Comparison of ENCODE assay signal across 1 cellular context in the genomic region with DNA sequence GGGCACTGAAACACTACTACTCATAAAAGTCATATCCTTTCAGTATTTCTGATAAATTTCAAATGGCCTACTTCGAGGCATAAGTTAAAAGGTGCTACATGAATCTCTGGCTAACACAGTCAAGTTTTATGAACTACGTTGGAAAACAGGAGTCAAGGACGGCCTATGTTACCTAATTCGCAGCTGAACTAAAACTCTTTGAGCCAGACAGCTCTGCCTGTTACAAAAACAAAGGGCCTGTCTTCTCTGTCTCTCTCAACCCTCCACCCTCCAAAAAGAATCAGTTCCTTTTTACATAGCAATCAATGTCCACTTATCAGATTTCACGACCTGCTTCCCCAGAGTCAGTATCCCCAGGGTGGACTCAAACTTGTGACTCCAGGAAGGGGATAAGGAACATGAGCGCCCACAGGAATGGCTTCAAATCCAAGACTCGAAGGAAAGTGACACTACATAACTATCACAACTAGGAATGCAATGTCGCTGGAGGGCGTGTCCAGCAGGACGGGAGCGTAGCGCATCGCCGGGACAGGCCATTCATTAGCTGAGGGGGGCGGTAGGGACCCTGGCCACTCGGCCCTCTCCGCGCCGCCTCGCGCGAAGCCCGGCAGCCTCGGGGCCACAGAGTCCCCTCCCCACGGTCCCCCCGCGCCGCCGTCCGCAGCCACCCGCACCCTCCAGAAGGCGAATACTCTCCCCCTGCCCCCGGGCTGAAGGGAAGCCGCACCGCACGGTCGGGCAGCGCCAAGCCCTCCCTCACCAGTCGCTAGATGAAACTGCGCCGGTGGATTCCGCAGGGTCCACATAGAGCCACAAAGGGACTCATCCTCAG.
TF ChIP-seq lines count a peak whose summit lies in the region.

No MANE protein-coding gene starts in this region.

TF ChIP-seq in H1, 55 proteins besides CTCF, POLR2A, EP300 and RAD21:
- TF ChIP-seq CTBP2 (IDR thresholded peaks at IDR 0.05; ENCODE audit: borderline replicate concordance, insufficient read depth, insufficient read length, low read length): no peak
- 0 out of 2 replicates have a peak, but pooled peaks have one; percentile 51 for TF ChIP-seq TAF1 (IDR thresholded peaks at IDR 0.05; ENCODE audit: low read depth, low read length)
- TF ChIP-seq CHD1 (IDR thresholded peaks at IDR 0.05; ENCODE audit: low read depth, low read length): no peak
- TF ChIP-seq KDM4A (IDR thresholded peaks at IDR 0.05; ENCODE audit: low read depth, low read length, severe bottlenecking): peak; percentile 60
- TF ChIP-seq KDM5A (IDR thresholded peaks at IDR 0.05; ENCODE audit: low read length): 0 out of 2 replicates have a peak, but pooled peaks have one; percentile 0
- no peak for TF ChIP-seq JUN (IDR thresholded peaks at IDR 0.05; ENCODE audit: low read depth, low read length)
- no peak for TF ChIP-seq EGR1 (IDR thresholded peaks at IDR 0.05; ENCODE audit: borderline replicate concordance, low read depth, low read length)
- peak; percentile 57; the same call in 1 of the 2 replicates for TF ChIP-seq RBBP5 (IDR thresholded peaks at IDR 0.05; ENCODE audit: borderline replicate concordance, low read depth, low read length)
- TF ChIP-seq, protein P1, sequence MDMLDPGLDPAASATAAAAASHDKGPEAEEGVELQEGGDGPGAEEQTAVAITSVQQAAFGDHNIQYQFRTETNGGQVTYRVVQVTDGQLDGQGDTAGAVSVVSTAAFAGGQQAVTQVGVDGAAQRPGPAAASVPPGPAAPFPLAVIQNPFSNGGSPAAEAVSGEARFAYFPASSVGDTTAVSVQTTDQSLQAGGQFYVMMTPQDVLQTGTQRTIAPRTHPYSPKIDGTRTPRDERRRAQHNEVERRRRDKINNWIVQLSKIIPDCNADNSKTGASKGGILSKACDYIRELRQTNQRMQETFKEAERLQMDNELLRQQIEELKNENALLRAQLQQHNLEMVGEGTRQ (IDR thresholded peaks at IDR 0.05; ENCODE audit: low read length): no peak
- peak in 1 of 2 experiments; percentile 90; a peak in 2 of 4 replicates for TF ChIP-seq HDAC2 (IDR thresholded peaks at IDR 0.05; ENCODE audit: borderline replicate concordance in 1 of 2, low read depth in 2 of 2, low read length in 2 of 2)
- TF ChIP-seq POLR2AphosphoS5 (IDR thresholded peaks at IDR 0.05; ENCODE audit: low read depth, low read length): peak; percentile 73
- TF ChIP-seq, protein P2, sequence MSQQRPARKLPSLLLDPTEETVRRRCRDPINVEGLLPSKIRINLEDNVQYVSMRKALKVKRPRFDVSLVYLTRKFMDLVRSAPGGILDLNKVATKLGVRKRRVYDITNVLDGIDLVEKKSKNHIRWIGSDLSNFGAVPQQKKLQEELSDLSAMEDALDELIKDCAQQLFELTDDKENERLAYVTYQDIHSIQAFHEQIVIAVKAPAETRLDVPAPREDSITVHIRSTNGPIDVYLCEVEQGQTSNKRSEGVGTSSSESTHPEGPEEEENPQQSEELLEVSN (IDR thresholded peaks at IDR 0.05): no peak
- TF ChIP-seq PHF8 (conservative IDR thresholded peaks at IDR 0.05; ENCODE audit: low read depth, low read length): peak; percentile 79
- no peak for TF ChIP-seq ASH2L (IDR thresholded peaks at IDR 0.05; ENCODE audit: low read length)
- TF ChIP-seq POU5F1 (IDR thresholded peaks at IDR 0.05; ENCODE audit: low read depth, low read length): no peak
- no peak for TF ChIP-seq BCL11A (IDR thresholded peaks at IDR 0.05; ENCODE audit: low read depth in 2 of 2, low read length in 2 of 2)
- no peak for TF ChIP-seq BACH1 (IDR thresholded peaks at IDR 0.05; ENCODE audit: low read length)
- no peak for TF ChIP-seq CEBPB (IDR thresholded peaks at IDR 0.05; ENCODE audit: low read depth, low read length)
- no peak for TF ChIP-seq GTF2F1 (IDR thresholded peaks at IDR 0.05; ENCODE audit: borderline replicate concordance, low read depth, low read length)
- TF ChIP-seq SIN3A (conservative IDR thresholded peaks at IDR 0.05 in 1 of 2, IDR thresholded peaks at IDR 0.05 in 1 of 2; ENCODE audit: low read depth in 1 of 2, low read length in 2 of 2): 0 out of 4 replicates have a peak, but pooled peaks of 1 of the 2 experiments have one; percentile 48
- no peak for TF ChIP-seq FOSL1 (IDR thresholded peaks at IDR 0.05; ENCODE audit: insufficient read depth, low read depth, low read length)
- no peak for TF ChIP-seq KDM1A (IDR thresholded peaks at IDR 0.05; ENCODE audit: borderline replicate concordance, low read length)
- no peak for TF ChIP-seq SP2 (IDR thresholded peaks at IDR 0.05; ENCODE audit: low read length)
- no peak for TF ChIP-seq TCF12 (IDR thresholded peaks at IDR 0.05; ENCODE audit: low read depth, low read length)
- no peak for TF ChIP-seq NANOG (IDR thresholded peaks at IDR 0.05; ENCODE audit: insufficient read depth, low read depth, low read length, poor library complexity, severe bottlenecking)
- TF ChIP-seq, protein P3, sequence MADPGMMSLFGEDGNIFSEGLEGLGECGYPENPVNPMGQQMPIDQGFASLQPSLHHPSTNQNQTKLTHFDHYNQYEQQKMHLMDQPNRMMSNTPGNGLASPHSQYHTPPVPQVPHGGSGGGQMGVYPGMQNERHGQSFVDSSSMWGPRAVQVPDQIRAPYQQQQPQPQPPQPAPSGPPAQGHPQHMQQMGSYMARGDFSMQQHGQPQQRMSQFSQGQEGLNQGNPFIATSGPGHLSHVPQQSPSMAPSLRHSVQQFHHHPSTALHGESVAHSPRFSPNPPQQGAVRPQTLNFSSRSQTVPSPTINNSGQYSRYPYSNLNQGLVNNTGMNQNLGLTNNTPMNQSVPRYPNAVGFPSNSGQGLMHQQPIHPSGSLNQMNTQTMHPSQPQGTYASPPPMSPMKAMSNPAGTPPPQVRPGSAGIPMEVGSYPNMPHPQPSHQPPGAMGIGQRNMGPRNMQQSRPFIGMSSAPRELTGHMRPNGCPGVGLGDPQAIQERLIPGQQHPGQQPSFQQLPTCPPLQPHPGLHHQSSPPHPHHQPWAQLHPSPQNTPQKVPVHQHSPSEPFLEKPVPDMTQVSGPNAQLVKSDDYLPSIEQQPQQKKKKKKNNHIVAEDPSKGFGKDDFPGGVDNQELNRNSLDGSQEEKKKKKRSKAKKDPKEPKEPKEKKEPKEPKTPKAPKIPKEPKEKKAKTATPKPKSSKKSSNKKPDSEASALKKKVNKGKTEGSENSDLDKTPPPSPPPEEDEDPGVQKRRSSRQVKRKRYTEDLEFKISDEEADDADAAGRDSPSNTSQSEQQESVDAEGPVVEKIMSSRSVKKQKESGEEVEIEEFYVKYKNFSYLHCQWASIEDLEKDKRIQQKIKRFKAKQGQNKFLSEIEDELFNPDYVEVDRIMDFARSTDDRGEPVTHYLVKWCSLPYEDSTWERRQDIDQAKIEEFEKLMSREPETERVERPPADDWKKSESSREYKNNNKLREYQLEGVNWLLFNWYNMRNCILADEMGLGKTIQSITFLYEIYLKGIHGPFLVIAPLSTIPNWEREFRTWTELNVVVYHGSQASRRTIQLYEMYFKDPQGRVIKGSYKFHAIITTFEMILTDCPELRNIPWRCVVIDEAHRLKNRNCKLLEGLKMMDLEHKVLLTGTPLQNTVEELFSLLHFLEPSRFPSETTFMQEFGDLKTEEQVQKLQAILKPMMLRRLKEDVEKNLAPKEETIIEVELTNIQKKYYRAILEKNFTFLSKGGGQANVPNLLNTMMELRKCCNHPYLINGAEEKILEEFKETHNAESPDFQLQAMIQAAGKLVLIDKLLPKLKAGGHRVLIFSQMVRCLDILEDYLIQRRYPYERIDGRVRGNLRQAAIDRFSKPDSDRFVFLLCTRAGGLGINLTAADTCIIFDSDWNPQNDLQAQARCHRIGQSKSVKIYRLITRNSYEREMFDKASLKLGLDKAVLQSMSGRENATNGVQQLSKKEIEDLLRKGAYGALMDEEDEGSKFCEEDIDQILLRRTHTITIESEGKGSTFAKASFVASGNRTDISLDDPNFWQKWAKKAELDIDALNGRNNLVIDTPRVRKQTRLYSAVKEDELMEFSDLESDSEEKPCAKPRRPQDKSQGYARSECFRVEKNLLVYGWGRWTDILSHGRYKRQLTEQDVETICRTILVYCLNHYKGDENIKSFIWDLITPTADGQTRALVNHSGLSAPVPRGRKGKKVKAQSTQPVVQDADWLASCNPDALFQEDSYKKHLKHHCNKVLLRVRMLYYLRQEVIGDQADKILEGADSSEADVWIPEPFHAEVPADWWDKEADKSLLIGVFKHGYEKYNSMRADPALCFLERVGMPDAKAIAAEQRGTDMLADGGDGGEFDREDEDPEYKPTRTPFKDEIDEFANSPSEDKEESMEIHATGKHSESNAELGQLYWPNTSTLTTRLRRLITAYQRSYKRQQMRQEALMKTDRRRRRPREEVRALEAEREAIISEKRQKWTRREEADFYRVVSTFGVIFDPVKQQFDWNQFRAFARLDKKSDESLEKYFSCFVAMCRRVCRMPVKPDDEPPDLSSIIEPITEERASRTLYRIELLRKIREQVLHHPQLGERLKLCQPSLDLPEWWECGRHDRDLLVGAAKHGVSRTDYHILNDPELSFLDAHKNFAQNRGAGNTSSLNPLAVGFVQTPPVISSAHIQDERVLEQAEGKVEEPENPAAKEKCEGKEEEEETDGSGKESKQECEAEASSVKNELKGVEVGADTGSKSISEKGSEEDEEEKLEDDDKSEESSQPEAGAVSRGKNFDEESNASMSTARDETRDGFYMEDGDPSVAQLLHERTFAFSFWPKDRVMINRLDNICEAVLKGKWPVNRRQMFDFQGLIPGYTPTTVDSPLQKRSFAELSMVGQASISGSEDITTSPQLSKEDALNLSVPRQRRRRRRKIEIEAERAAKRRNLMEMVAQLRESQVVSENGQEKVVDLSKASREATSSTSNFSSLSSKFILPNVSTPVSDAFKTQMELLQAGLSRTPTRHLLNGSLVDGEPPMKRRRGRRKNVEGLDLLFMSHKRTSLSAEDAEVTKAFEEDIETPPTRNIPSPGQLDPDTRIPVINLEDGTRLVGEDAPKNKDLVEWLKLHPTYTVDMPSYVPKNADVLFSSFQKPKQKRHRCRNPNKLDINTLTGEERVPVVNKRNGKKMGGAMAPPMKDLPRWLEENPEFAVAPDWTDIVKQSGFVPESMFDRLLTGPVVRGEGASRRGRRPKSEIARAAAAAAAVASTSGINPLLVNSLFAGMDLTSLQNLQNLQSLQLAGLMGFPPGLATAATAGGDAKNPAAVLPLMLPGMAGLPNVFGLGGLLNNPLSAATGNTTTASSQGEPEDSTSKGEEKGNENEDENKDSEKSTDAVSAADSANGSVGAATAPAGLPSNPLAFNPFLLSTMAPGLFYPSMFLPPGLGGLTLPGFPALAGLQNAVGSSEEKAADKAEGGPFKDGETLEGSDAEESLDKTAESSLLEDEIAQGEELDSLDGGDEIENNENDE (IDR thresholded peaks at IDR 0.05; ENCODE audit: insufficient replicate concordance, low read length): no peak
- TF ChIP-seq, protein P4, sequence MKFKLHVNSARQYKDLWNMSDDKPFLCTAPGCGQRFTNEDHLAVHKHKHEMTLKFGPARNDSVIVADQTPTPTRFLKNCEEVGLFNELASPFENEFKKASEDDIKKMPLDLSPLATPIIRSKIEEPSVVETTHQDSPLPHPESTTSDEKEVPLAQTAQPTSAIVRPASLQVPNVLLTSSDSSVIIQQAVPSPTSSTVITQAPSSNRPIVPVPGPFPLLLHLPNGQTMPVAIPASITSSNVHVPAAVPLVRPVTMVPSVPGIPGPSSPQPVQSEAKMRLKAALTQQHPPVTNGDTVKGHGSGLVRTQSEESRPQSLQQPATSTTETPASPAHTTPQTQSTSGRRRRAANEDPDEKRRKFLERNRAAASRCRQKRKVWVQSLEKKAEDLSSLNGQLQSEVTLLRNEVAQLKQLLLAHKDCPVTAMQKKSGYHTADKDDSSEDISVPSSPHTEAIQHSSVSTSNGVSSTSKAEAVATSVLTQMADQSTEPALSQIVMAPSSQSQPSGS (IDR thresholded peaks at IDR 0.05; ENCODE audit: low read length): no peak
- no peak for TF ChIP-seq CHD2 (IDR thresholded peaks at IDR 0.05; ENCODE audit: low read length)
- TF ChIP-seq TEAD4 (IDR thresholded peaks at IDR 0.05; ENCODE audit: low read depth, low read length): peak; percentile 49; the same call in 1 of the 2 replicates
- TF ChIP-seq JUND (IDR thresholded peaks at IDR 0.05; ENCODE audit: low read length): no peak
- peak; percentile 51; the same call in 1 of the 2 replicates for TF ChIP-seq TBP (IDR thresholded peaks at IDR 0.05; ENCODE audit: low read depth, low read length)
- 0 out of 2 replicates have a peak, but pooled peaks have one; percentile 4 for TF ChIP-seq MAX (IDR thresholded peaks at IDR 0.05)
TF ChIP-seq in H1: peak in this region for 11.
